Comparison of ENCODE assay signal across 15 cellular contexts in the genomic region with DNA sequence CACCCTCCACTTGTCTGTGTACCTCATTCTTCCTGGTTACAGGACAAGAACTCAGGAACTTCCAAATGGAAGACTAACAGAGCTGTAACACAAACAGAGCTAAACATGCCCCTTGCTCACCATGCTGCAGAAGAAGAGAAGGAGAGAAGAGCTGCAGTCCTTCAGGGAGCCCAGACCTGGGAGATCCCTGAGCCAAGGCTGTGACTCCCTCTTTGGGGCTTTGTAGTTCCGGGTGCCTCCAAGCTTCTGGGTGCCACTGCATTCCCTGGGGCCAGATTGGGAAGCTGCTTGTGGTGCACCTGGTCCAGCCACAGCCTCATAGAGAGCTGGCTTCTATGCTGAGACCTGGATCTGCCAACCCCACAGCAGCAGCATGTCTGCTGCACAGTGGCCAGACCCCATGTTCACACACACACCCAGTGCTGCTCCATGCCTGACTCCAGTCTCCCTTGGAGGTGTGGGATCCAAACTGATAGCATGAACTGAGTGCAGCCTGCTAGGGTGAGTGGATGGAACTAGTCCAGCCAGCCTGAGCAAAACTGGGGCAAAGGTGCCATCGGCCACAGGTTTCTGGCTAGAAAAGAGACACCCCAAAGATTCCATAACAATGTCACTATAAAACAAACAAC.
DNase-seq lines count a peak whose midpoint lies in the region; ATAC-seq and TF ChIP-seq lines count a peak whose summit lies in the region.
"Had no signal": no experiment of that assay in that cellular context is flagged by ENCODE, and none has a peak within 500 bp of the region (broad histone marks: within the 10 kb centered on the region; RNA-seq: fewer than 3 reads in every experiment).

No MANE protein-coding gene starts in this region.

- no peaks in the 10 kb centered on the region for H3K4me1 Mint-ChIP-seq in stimulated activated naive CD8-positive, alpha-beta T cell treated with anti-CD3 and anti-CD28 coated beads, Interleukin-15, amount 100 ng/mL, for 72 hours
- H3K4me1 Mint-ChIP-seq in neural progenitor cell = peaks cover 24% of the 10 kb centered on the region
- H3K4me1 Mint-ChIP-seq: CD4-positive, alpha-beta memory T cell had no signal

- H4K20me1 ChIP-seq in neural progenitor cell (ENCODE audit: low read depth) = no peaks in the 10 kb centered on the region

- TF ChIP-seq CTCF in neural progenitor cell (IDR thresholded peaks at IDR 0.05) (no peak), upper lobe of right lung (IDR thresholded peaks at IDR 0.05) (no peak)

- 91% methylated on average over 2 of the region's 2 CpGs for WGBS in right cardiac atrium

- peaks cover 0 to 7% of the 10 kb centered on the region in 2 donors for H3K9me3 Mint-ChIP-seq in stimulated activated naive CD8-positive, alpha-beta T cell treated with anti-CD3 and anti-CD28 coated beads, Interleukin-15, amount 100 ng/mL, for 72 hours
- H3K9me3 Mint-ChIP-seq in neural progenitor cell = no peaks in the 10 kb centered on the region
- H3K9me3 Mint-ChIP-seq: CD4-positive, alpha-beta memory T cell had no signal

- H3K4me1 ChIP-seq in right cardiac atrium (ENCODE audit: control insufficient read depth, insufficient read depth, low read length) (peaks cover 3% of the 10 kb centered on the region), neural progenitor cell (peaks cover 22% of the 10 kb centered on the region), upper lobe of right lung (no peaks in the 10 kb centered on the region), SJCRH30 (no peaks in the 10 kb centered on the region)
- H3K4me1 ChIP-seq: A549, BE2C, HAP-1 had no signal

- H3K27ac ChIP-seq in right cardiac atrium (ENCODE audit: low read length) (no peak overlapping the region), neural progenitor cell (no peak overlapping the region), upper lobe of right lung (no peak overlapping the region), SJCRH30 (no peak overlapping the region)
- H3K27ac ChIP-seq: A549, C4-2B had no signal

- H3K36me3 ChIP-seq in neural progenitor cell (no peaks in the 10 kb centered on the region), upper lobe of right lung (no peaks in the 10 kb centered on the region), SJCRH30 (no peaks in the 10 kb centered on the region)
- H3K36me3 ChIP-seq: BE2C, HAP-1 had no signal

- ATAC-seq in stimulated activated naive CD8-positive, alpha-beta T cell treated with anti-CD3 and anti-CD28 coated beads, Interleukin-15, amount 100 ng/mL, for 72 hours = peak; percentile 31
- ATAC-seq in stimulated activated naive CD8-positive, alpha-beta T cell treated with anti-CD3 and anti-CD28 coated beads, Interleukin-15, Interleukin-2, amounts not matched to agents 100 U/mL and 50 U/mL, for 24 hours = no peak
- ATAC-seq in right cardiac atrium = peak; percentile 55 to 63
- peak; percentile 19 for ATAC-seq in upper lobe of right lung
- ATAC-seq: A549 had no signal

- H3K27me3 Mint-ChIP-seq in stimulated activated naive CD8-positive, alpha-beta T cell treated with anti-CD3 and anti-CD28 coated beads, Interleukin-15, amount 100 ng/mL, for 72 hours = no peaks in the 10 kb centered on the region
- no peaks in the 10 kb centered on the region for H3K27me3 Mint-ChIP-seq in neural progenitor cell (ENCODE audit: insufficient read depth, low read depth)

- H3K4me3 ChIP-seq in right cardiac atrium (ENCODE audit: low read length) (no peak overlapping the region), neural progenitor cell (no peak overlapping the region), upper lobe of right lung (no peak overlapping the region), SJCRH30 (no peak overlapping the region)
- H3K4me3 ChIP-seq: A549, HAP-1 had no signal

- peaks cover 5% of the 10 kb centered on the region for H3F3A ChIP-seq in neural progenitor cell (ENCODE audit: low read depth)

- no peaks in the 10 kb centered on the region for H3K36me3 Mint-ChIP-seq in neural progenitor cell
- H3K36me3 Mint-ChIP-seq: CD4-positive, alpha-beta memory T cell had no signal

- no peak overlapping the region for H2AFZ ChIP-seq in neural progenitor cell (replicated peaks)

- intact Hi-C loops in right cardiac atrium (cut with DNase I) (no loop called here), upper lobe of right lung (cut with DNase I) (no loop called here)

- no peak overlapping the region for H3K27ac Mint-ChIP-seq in stimulated activated naive CD8-positive, alpha-beta T cell treated with anti-CD3 and anti-CD28 coated beads, Interleukin-15, amount 100 ng/mL, for 72 hours
- peak overlapping the region; percentile 33 for H3K27ac Mint-ChIP-seq in neural progenitor cell
- H3K27ac Mint-ChIP-seq: CD4-positive, alpha-beta memory T cell had no signal

- no peaks in the 10 kb centered on the region for H3K79me2 ChIP-seq in neural progenitor cell (ENCODE audit: low read depth)

- H3K4me2 ChIP-seq in neural progenitor cell = no peak overlapping the region
- H3K4me2 ChIP-seq: A549 had no signal

- H3K9me3 ChIP-seq in right cardiac atrium (ENCODE audit: control insufficient read depth, low read length) (no peaks in the 10 kb centered on the region), neural progenitor cell (ENCODE audit: low read depth) (no peaks in the 10 kb centered on the region), upper lobe of right lung (no peaks in the 10 kb centered on the region), SJCRH30 (replicated peaks) (no peaks in the 10 kb centered on the region; the same call in 1 of the 2 replicates)
- H3K9me3 ChIP-seq: A549, BE2C, HAP-1 had no signal

- DNase-seq in stimulated activated naive CD8-positive, alpha-beta T cell treated with anti-CD3 and anti-CD28 coated beads, Interleukin-15, amount 100 ng/mL, for 72 hours = no peak
- no peak for DNase-seq in stimulated activated naive CD8-positive, alpha-beta T cell treated with anti-CD3 and anti-CD28 coated beads, Interleukin-15, Interleukin-2, amounts not matched to agents 100 U/mL and 50 U/mL, for 24 hours
- DNase-seq in right cardiac atrium (no peak), neural progenitor cell (ENCODE audit: low spot score) (no peak), upper lobe of right lung (no peak), hippocampal formation (lab: John Stamatoyannopoulos, UW) (no peak), SJCRH30 (no peak), HuH-7 (ENCODE audit: low spot score) (no peak)
- DNase-seq: BE2C; CD4-positive, alpha-beta memory T cell; DMS79; EL had no signal

- no peak overlapping the region for H3K4me3 Mint-ChIP-seq in stimulated activated naive CD8-positive, alpha-beta T cell treated with anti-CD3 and anti-CD28 coated beads, Interleukin-15, amount 100 ng/mL, for 72 hours
- no peak overlapping the region for H3K4me3 Mint-ChIP-seq in neural progenitor cell
- H3K4me3 Mint-ChIP-seq: CD4-positive, alpha-beta memory T cell had no signal

- H3K27me3 ChIP-seq in right cardiac atrium (ENCODE audit: control insufficient read depth, insufficient read depth) = no peaks in the 10 kb centered on the region
- no peaks in the 10 kb centered on the region for H3K27me3 ChIP-seq in neural progenitor cell
- no peaks in the 10 kb centered on the region for H3K27me3 ChIP-seq in upper lobe of right lung
- no peaks in the 10 kb centered on the region for H3K27me3 ChIP-seq in SJCRH30
- H3K27me3 ChIP-seq: BE2C had no signal

- H3K9ac ChIP-seq in neural progenitor cell = no peak overlapping the region
